In genomic region chr6:26041946-26042345, GRCh38 we compare ENCODE assay signal across 21 cellular contexts. TPM values are rescaled to one million over a fixed set of nuclear protein-coding genes. Genes with fewer than 3 reads are reported as not detected.
DNase-seq lines count a peak whose midpoint lies in the region; ATAC-seq, FAIRE-seq and TF ChIP-seq lines count a peak whose summit lies in the region.
"Had no signal": no experiment of that assay in that cellular context is flagged by ENCODE, and none has a peak within 500 bp of the region (broad histone marks: within the 10 kb centered on the region; RNA-seq: fewer than 3 reads in every experiment).

No MANE protein-coding gene starts in this region.

- no peaks in the 10 kb centered on the region for H3K27me3 ChIP-seq in A673 (replicated peaks; ENCODE audit: insufficient read depth, low read depth, low read length, poor library complexity)

- H3K36me3 ChIP-seq in A673 (ENCODE audit: insufficient read depth, low read length, poor library complexity, severe bottlenecking) (no peaks in the 10 kb centered on the region), KOPT-K1 (ENCODE audit: insufficient read depth, low read length) (no peaks in the 10 kb centered on the region)

- CTCF ChIA-PET in A673 (lab: Charles Lee) (no interaction called here), RWPE1 (lab: Yijun Ruan, JAX) (no interaction called here)
- CTCF ChIA-PET in activated CD4-positive, alpha-beta memory T cell treated with anti-CD3 and anti-CD28 coated beads, Interleukin-2, amount 10 ng/mL, durations not matched to agents 7 days and 5 days (lab: Charles Lee) = interaction anchor here (2.6 kb wide), 1 partner anchor 15 kb away, joined by 36 read pairs; a partner anchor contains a TSS

- no peak for ATAC-seq in stimulated activated naive CD8-positive, alpha-beta T cell treated with anti-CD3 and anti-CD28 coated beads, Interleukin-15, Interleukin-2, amounts not matched to agents 100 U/mL and 50 U/mL, for 24 hours
- no peak for ATAC-seq in GM18519 (IDR thresholded peaks at IDR 0.05; ENCODE audit: low FRiP score, unreplicated experiment)

- H3K4me1 ChIP-seq in A673 (ENCODE audit: insufficient read depth, low read length, poor library complexity, severe bottlenecking) = peaks cover 7% of the 10 kb centered on the region

- BruUV-seq in A673 (replicated peaks; lab: Mats Ljungman, UMichigan) = no TSS peak

- peak overlapping the region; percentile 99 for H3K27ac Mint-ChIP-seq in activated CD4-positive, alpha-beta memory T cell treated with anti-CD3 and anti-CD28 coated beads, Interleukin-2, amount 10 ng/mL, durations not matched to agents 7 days and 5 days
- H3K27ac Mint-ChIP-seq: CD14-positive monocyte had no signal

- peaks cover 3% of the 10 kb centered on the region for H3K36me3 Mint-ChIP-seq in activated CD4-positive, alpha-beta memory T cell treated with anti-CD3 and anti-CD28 coated beads, Interleukin-2, amount 10 ng/mL, durations not matched to agents 7 days and 5 days (ENCODE audit: low read depth)
- H3K36me3 Mint-ChIP-seq: CD14-positive monocyte had no signal

- no peaks in the 10 kb centered on the region for H3K9me3 Mint-ChIP-seq in activated CD4-positive, alpha-beta memory T cell treated with anti-CD3 and anti-CD28 coated beads, Interleukin-2, amount 10 ng/mL, durations not matched to agents 7 days and 5 days

- H3K9me3 ChIP-seq in A673 (ENCODE audit: low read depth, low read length, poor library complexity, severe bottlenecking) = no peaks in the 10 kb centered on the region
- H3K9me3 ChIP-seq in KOPT-K1 (ENCODE audit: insufficient read depth, low read length, poor library complexity, severe bottlenecking) = no peaks in the 10 kb centered on the region

- no peak overlapping the region for H3K4me3 Mint-ChIP-seq in activated CD4-positive, alpha-beta memory T cell treated with anti-CD3 and anti-CD28 coated beads, Interleukin-2, amount 10 ng/mL, durations not matched to agents 7 days and 5 days

- no peak for TF ChIP-seq POLR2A in GM12891 (IDR thresholded peaks at IDR 0.05; ENCODE audit: low read depth, low read length)

- intact Hi-C loops in A673 (cut with micrococcal nuclease; ENCODE audit: unreplicated experiment) = loop anchor here (10.0 kb wide), 1 partner anchor 1773 kb away; a partner anchor contains a TSS

- no peak for FAIRE-seq in GM12891 (lab: Jason Lieb, UNC)
- FAIRE-seq: D721Med, H54 had no signal

- POLR2A ChIA-PET in A673 (lab: Charles Lee; ENCODE audit: low non-redundant PET) (no interaction called here), RWPE1 (lab: Yijun Ruan, JAX; ENCODE audit: low non-redundant PET) (no interaction called here)
- POLR2A ChIA-PET in activated CD4-positive, alpha-beta memory T cell treated with anti-CD3 and anti-CD28 coated beads, Interleukin-2, amount 10 ng/mL, durations not matched to agents 7 days and 5 days (lab: Charles Lee) = interaction anchor here (5.3 to 16.9 kb wide), 5 partner anchors 13 to 1091 kb away, joined by 49 to 2531 read pairs (median 276); a partner anchor contains a TSS

- TF ChIP-seq CTCF in 22Rv1 (IDR thresholded peaks at IDR 0.05) = no peak
- TF ChIP-seq CTCF in A673 (conservative IDR thresholded peaks at IDR 0.05; ENCODE audit: low read depth, low read length) = no peak
- no peak for TF ChIP-seq CTCF in RWPE1 (conservative IDR thresholded peaks at IDR 0.05; ENCODE audit: low read depth)

- no peak for DNase-seq in A673 (ENCODE audit: low spot score)
- DNase-seq in activated CD4-positive, alpha-beta memory T cell treated with anti-CD3 and anti-CD28 coated beads, Interleukin-2, amount 10 ng/mL, durations not matched to agents 7 days and 5 days = no peak
- no peak for DNase-seq in RWPE1 (ENCODE audit: low spot score)
- DNase-seq in GM12891 (ENCODE audit: insufficient read length, low spot score) = no peak
- no peak for DNase-seq in stimulated activated naive CD8-positive, alpha-beta T cell treated with anti-CD3 and anti-CD28 coated beads, Interleukin-15, Interleukin-2, amounts not matched to agents 100 U/mL and 50 U/mL, for 24 hours
- DNase-seq: AML-193, DMS53, GF-D8, KG1, NCI-H1694 treated with DMSO at 0.1 percent for 48 hours, NCI-H2081 treated with DMSO at 0.1 percent for 48 hours, NCI-H526 treated with DMSO at 0.1 percent for 48 hours, RPMI8226, SHP77 treated with DMSO at 0.1 percent for 48 hours had no signal

- no peaks in the 10 kb centered on the region for H3K27me3 Mint-ChIP-seq in activated CD4-positive, alpha-beta memory T cell treated with anti-CD3 and anti-CD28 coated beads, Interleukin-2, amount 10 ng/mL, durations not matched to agents 7 days and 5 days

- H3K27ac ChIP-seq in 22Rv1 (peak overlapping the region; percentile 96), A673 (ENCODE audit: low read depth, low read length, poor library complexity, severe bottlenecking) (peak overlapping the region; percentile 59), KOPT-K1 (ENCODE audit: low read depth, low read length, poor library complexity, severe bottlenecking) (peak overlapping the region; percentile 99), RWPE1 (no peak overlapping the region)
- H3K27ac ChIP-seq: SK-N-MC had no signal

- H3K4me3 ChIP-seq in A673 (ENCODE audit: low read depth, low read length, poor library complexity, severe bottlenecking) = no peak overlapping the region
- H3K4me3 ChIP-seq: SK-N-MC had no signal

- H3K4me1 Mint-ChIP-seq in activated CD4-positive, alpha-beta memory T cell treated with anti-CD3 and anti-CD28 coated beads, Interleukin-2, amount 10 ng/mL, durations not matched to agents 7 days and 5 days = peaks cover 32% of the 10 kb centered on the region

TF ChIP-seq in GM12891, 5 proteins besides CTCF, POLR2A, EP300 and RAD21:
- TF ChIP-seq TAF1 (IDR thresholded peaks at IDR 0.05; ENCODE audit: low read depth, low read length) = no peak
- TF ChIP-seq SPI1 (IDR thresholded peaks at IDR 0.05; ENCODE audit: low read depth, low read length) = no peak
- TF ChIP-seq POLR2AphosphoS5 (IDR thresholded peaks at IDR 0.05; ENCODE audit: low read depth, low read length) = no peak
TF ChIP-seq in GM12891: peak in this region for 0.

RNA-seq across cellular contexts. Expression of gene HFE, which starts 45.3 kb away (rescaled TPM):
- 7.8 and 11.5 TPM in 2 replicates for total RNA-seq in A673 (2021)
- 1 to 10 TPM; 3.1 to 3.4 TPM for total RNA-seq in activated CD4-positive, alpha-beta memory T cell treated with anti-CD3 and anti-CD28 coated beads, Interleukin-2, amount 10 ng/mL, durations not matched to agents 7 days and 5 days
- 0.98 TPM for polyA plus RNA-seq in GM12891 (2012; ENCODE audit: low read depth, missing spikeins)
